Comparison of ENCODE assay signal across 9 cellular contexts in genomic region chr17:8156174-8156992, GRCh38. TPM values are rescaled to one million over a fixed set of nuclear protein-coding genes. Genes with fewer than 3 reads are reported as not detected.
DNase-seq lines count a peak whose midpoint lies in the region; ATAC-seq and TF ChIP-seq lines count a peak whose summit lies in the region.
"Had no signal": no experiment of that assay in that cellular context is flagged by ENCODE, and none has a peak within 500 bp of the region (broad histone marks: within the 10 kb centered on the region; RNA-seq: fewer than 3 reads in every experiment).

No MANE protein-coding gene starts in this region.

- H3K27ac Mint-ChIP-seq in activated B cell treated with CpG ODN at 0.5 μM for 24 hours = no peak overlapping the region
- H3K27ac Mint-ChIP-seq: T-helper 1 cell treated with Interleukin-12 subunit alpha and Interleukin-12 subunit beta and Interleukin-4 antibody, amounts not matched to agents 30 μg/mL and 1 μg/mL, for 36 hours had no signal

- peak overlapping the region; percentile 71 for H3K4me3 ChIP-seq in AG09309 (ENCODE audit: control insufficient read depth, low read depth, low read length)

- no peaks in the 10 kb centered on the region for H3K9me3 Mint-ChIP-seq in activated B cell treated with CpG ODN at 0.5 μM for 24 hours
- H3K9me3 Mint-ChIP-seq: T-helper 1 cell treated with Interleukin-12 subunit alpha and Interleukin-12 subunit beta and Interleukin-4 antibody, amounts not matched to agents 30 μg/mL and 1 μg/mL, for 36 hours had no signal

- TF ChIP-seq CTCF in AG09309 (IDR thresholded peaks at IDR 0.05; ENCODE audit: control insufficient read depth, insufficient read depth, low read depth, low read length, missing control alignments) (peak; percentile 4), activated B cell treated with CpG ODN at 0.5 μM for 24 hours (IDR thresholded peaks at IDR 0.05) (no peak)

- ATAC-seq in GM18909 (IDR thresholded peaks at IDR 0.05; ENCODE audit: poor library complexity, unreplicated experiment) (peak; percentile 88), HG03159 (IDR thresholded peaks at IDR 0.05; ENCODE audit: unreplicated experiment) (peak; percentile 71), activated B cell treated with CpG ODN at 0.5 μM for 24 hours (ENCODE audit: low read depth) (peak; percentile 82)

- peaks cover 39% of the 10 kb centered on the region for H3K36me3 Mint-ChIP-seq in activated B cell treated with CpG ODN at 0.5 μM for 24 hours (ENCODE audit: low read depth)

- no peaks in the 10 kb centered on the region for H3K27me3 Mint-ChIP-seq in activated B cell treated with CpG ODN at 0.5 μM for 24 hours

- no peak overlapping the region for H3K4me3 Mint-ChIP-seq in activated B cell treated with CpG ODN at 0.5 μM for 24 hours
- H3K4me3 Mint-ChIP-seq: T-helper 1 cell treated with Interleukin-12 subunit alpha and Interleukin-12 subunit beta and Interleukin-4 antibody, amounts not matched to agents 30 μg/mL and 1 μg/mL, for 36 hours had no signal

- POLR2A ChIA-PET in activated B cell treated with CpG ODN at 0.5 μM for 24 hours (lab: Charles Lee) = interaction anchor here (0.5 to 15.9 kb wide), 29 partner anchors 11 to 851 kb away, joined by 3 to 385 read pairs (median 5); partner anchors contain the start of genes ALOX12B, ALOXE3, AURKB and BORCS6

- H3K4me1 Mint-ChIP-seq in activated B cell treated with CpG ODN at 0.5 μM for 24 hours = peaks cover 48% of the 10 kb centered on the region

- intact Hi-C loops in activated B cell treated with CpG ODN at 0.5 μM for 24 hours (cut with micrococcal nuclease) = loop anchor here (1.0 to 10.0 kb wide), 9 partner anchors 17 to 472 kb away; partner anchors contain the start of genes CYB5D1, NAA38, SLC25A35 and TMEM88

- DNase-seq in AG09309 (ENCODE audit: low read depth) (peak; percentile 100), NCI-H2227 treated with DMSO at 0.1 percent for 48 hours (lab: John Stamatoyannopoulos, UW) (peak; percentile 99), activated B cell treated with CpG ODN at 0.5 μM for 24 hours (peak; percentile 98), cerebellar cortex (ENCODE audit: low spot score) (peak; percentile 100), islet precursor cell (peak; percentile 100)
- DNase-seq in stimulated activated CD4-positive, alpha-beta T cell treated with anti-CD3 and anti-CD28 coated beads, Interleukin-12 subunit alpha, Interleukin-12 subunit beta, amount 100 ng/mL, for 48 hours (ENCODE audit: low read depth in 2 of 3, low spot score in 1 of 3) = peak; percentile 99 to 100 (median 100)

- CTCF ChIA-PET in activated B cell treated with CpG ODN at 0.5 μM for 24 hours (lab: Charles Lee) = interaction anchor here (0.9 to 1.8 kb wide), 10 partner anchors 10 to 83 kb away, joined by 3 to 14 read pairs (median 4); partner anchors contain the start of gene HES7

RNA-seq across cellular contexts. Expression of gene PER1, which starts 4.2 kb away (rescaled TPM):
- 40.7 and 45.0 TPM in 2 replicates for total RNA-seq in activated B cell treated with CpG ODN at 0.5 μM for 24 hours

RNA-seq across cellular contexts. Expression of gene VAMP2, which starts 6.4 kb away (rescaled TPM):
- 82.0 and 97.7 TPM in 2 replicates for total RNA-seq in activated B cell treated with CpG ODN at 0.5 μM for 24 hours

RNA-seq across cellular contexts. Expression of gene TMEM107, which starts 19.8 kb away (rescaled TPM):
- total RNA-seq in activated B cell treated with CpG ODN at 0.5 μM for 24 hours = 17.3 and 20.9 TPM in 2 replicates

RNA-seq across cellular contexts. Expression of gene HES7, which starts 32.5 kb away (rescaled TPM):
- 0.12 and 0.49 TPM in 2 replicates for total RNA-seq in activated B cell treated with CpG ODN at 0.5 μM for 24 hours

RNA-seq across cellular contexts. Expression of gene BORCS6, which starts 33.6 kb away (rescaled TPM):
- total RNA-seq in activated B cell treated with CpG ODN at 0.5 μM for 24 hours = 12.3 and 12.8 TPM in 2 replicates

Comparison
In these comparisons a context has a peak if more than half of its experiments do, and no peak if none do; other contexts are left out.
1. Peak in every context shown above with its lines: DNase-seq, ATAC-seq and H3K4me3 ChIP-seq.